Comparison of ENCODE assay signal across 21 cellular contexts in the genomic region with DNA sequence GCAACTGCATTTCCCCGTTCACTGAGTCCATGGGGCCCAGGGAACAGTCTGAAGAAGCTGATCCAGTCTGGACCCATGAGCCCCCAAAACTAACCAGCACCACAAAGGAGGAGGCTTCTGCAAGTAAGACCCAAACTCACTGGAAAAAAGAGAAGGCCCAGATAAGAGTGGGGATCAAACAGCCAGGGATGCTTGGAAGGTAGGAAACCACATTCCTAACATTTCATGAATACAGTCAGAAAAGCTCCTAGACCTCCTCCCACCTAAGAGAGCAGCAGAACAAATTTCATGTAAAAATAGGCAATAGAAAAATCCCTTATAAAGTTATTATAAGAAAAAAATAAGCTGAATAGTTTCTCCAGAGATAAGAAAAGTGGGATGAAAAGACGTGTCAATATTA.
"Had no signal": no experiment of that assay in that cellular context is flagged by ENCODE, and none has a peak within 500 bp of the region (broad histone marks: within the 10 kb centered on the region; RNA-seq: fewer than 3 reads in every experiment).

No MANE protein-coding gene starts in this region.

- H3K27ac Mint-ChIP-seq: activated CD4-positive, alpha-beta T cell treated with anti-CD3 and anti-CD28 coated beads, Interleukin-2, amount 10 ng/mL, durations not matched to agents 7 days and 5 days; activated CD8-positive, alpha-beta memory T cell treated with anti-CD3 and anti-CD28 coated beads, Interleukin-2, amount 10 ng/mL, durations not matched to agents 7 days and 5 days; activated CD8-positive, alpha-beta T cell treated with anti-CD3 and anti-CD28 coated beads for 36 hours; activated naive CD8-positive, alpha-beta T cell treated with anti-CD3 and anti-CD28 coated beads, Interleukin-2, amount 50 U/mL, for 24 hours; activated T-helper 1 cell treated with anti-CD3 and anti-CD28 coated beads, Interleukin-12 subunit alpha, Interleukin-12 subunit beta, Interleukin-2, Interleukin-4 antibody, amounts not matched to agents 30 ng/mL and 10 ng/mL and 1 ng/mL, durations not matched to agents 14 hours and 24 hours and 36 hours; natural killer cell; T-helper 1 cell treated with Interleukin-12 subunit alpha and Interleukin-12 subunit beta and Interleukin-4 antibody, amounts not matched to agents 30 μg/mL and 1 μg/mL, for 36 hours had no signal

- H3K4me1 ChIP-seq: upper lobe of right lung had no signal

- DNase-seq: activated CD4-positive, alpha-beta T cell treated with anti-CD3 and anti-CD28 coated beads, Interleukin-2, amount 10 ng/mL, durations not matched to agents 7 days and 5 days; activated CD8-positive, alpha-beta memory T cell treated with anti-CD3 and anti-CD28 coated beads, Interleukin-2, amount 10 ng/mL, durations not matched to agents 7 days and 5 days; activated CD8-positive, alpha-beta T cell treated with anti-CD3 and anti-CD28 coated beads for 36 hours; activated gamma-delta T cell; activated naive CD4-positive, alpha-beta T cell treated with anti-CD3 and anti-CD28 coated beads, Interleukin-2, amount 50 U/mL, for 16 hours; activated naive CD8-positive, alpha-beta T cell treated with anti-CD3 and anti-CD28 coated beads, Interleukin-2, amount 50 U/mL, for 24 hours; activated T-cell treated with anti-CD3 and anti-CD28 coated beads for 4 hours; dermis blood vessel endothelial cell; effector CD8-positive, alpha-beta T cell; foreskin melanocyte; hypothalamus; midbrain; natural killer cell; retina; stimulated activated CD4-positive, alpha-beta T cell treated with anti-CD3 and anti-CD28 coated beads, Interleukin-12 subunit alpha, Interleukin-12 subunit beta, amount 100 ng/mL, for 4 hours; stimulated activated CD4-positive, alpha-beta T cell treated with anti-CD3 and anti-CD28 coated beads, Interleukin-4, amount 100 ng/mL, for 4 hours; stimulated activated naive CD8-positive, alpha-beta T cell treated with anti-CD3 and anti-CD28 coated beads, Interleukin-15, Interleukin-2, amounts not matched to agents 100 U/mL and 50 U/mL, for 24 hours; upper lobe of right lung had no signal

- H3K9me3 Mint-ChIP-seq: activated CD4-positive, alpha-beta T cell treated with anti-CD3 and anti-CD28 coated beads, Interleukin-2, amount 10 ng/mL, durations not matched to agents 7 days and 5 days; activated CD8-positive, alpha-beta T cell treated with anti-CD3 and anti-CD28 coated beads for 36 hours; activated naive CD8-positive, alpha-beta T cell treated with anti-CD3 and anti-CD28 coated beads, Interleukin-2, amount 50 U/mL, for 24 hours; activated T-helper 1 cell treated with anti-CD3 and anti-CD28 coated beads, Interleukin-12 subunit alpha, Interleukin-12 subunit beta, Interleukin-2, Interleukin-4 antibody, amounts not matched to agents 30 ng/mL and 10 ng/mL and 1 ng/mL, durations not matched to agents 14 hours and 24 hours and 36 hours; natural killer cell; T-helper 1 cell treated with Interleukin-12 subunit alpha and Interleukin-12 subunit beta and Interleukin-4 antibody, amounts not matched to agents 30 μg/mL and 1 μg/mL, for 36 hours had no signal

- H3K4me3 ChIP-seq: upper lobe of right lung had no signal

- H3K27me3 ChIP-seq: upper lobe of right lung had no signal

- H3K4me3 Mint-ChIP-seq: activated CD4-positive, alpha-beta T cell treated with anti-CD3 and anti-CD28 coated beads, Interleukin-2, amount 10 ng/mL, durations not matched to agents 7 days and 5 days; activated CD8-positive, alpha-beta memory T cell treated with anti-CD3 and anti-CD28 coated beads, Interleukin-2, amount 10 ng/mL, durations not matched to agents 7 days and 5 days; activated CD8-positive, alpha-beta T cell treated with anti-CD3 and anti-CD28 coated beads for 36 hours; activated naive CD8-positive, alpha-beta T cell treated with anti-CD3 and anti-CD28 coated beads, Interleukin-2, amount 50 U/mL, for 24 hours; activated T-helper 1 cell treated with anti-CD3 and anti-CD28 coated beads, Interleukin-12 subunit alpha, Interleukin-12 subunit beta, Interleukin-2, Interleukin-4 antibody, amounts not matched to agents 30 ng/mL and 10 ng/mL and 1 ng/mL, durations not matched to agents 14 hours and 24 hours and 36 hours; natural killer cell; T-helper 1 cell treated with Interleukin-12 subunit alpha and Interleukin-12 subunit beta and Interleukin-4 antibody, amounts not matched to agents 30 μg/mL and 1 μg/mL, for 36 hours had no signal

- H3K9me3 ChIP-seq: upper lobe of right lung had no signal

- FAIRE-seq: keratinocyte had no signal

- H3K27me3 Mint-ChIP-seq: activated CD4-positive, alpha-beta T cell treated with anti-CD3 and anti-CD28 coated beads, Interleukin-2, amount 10 ng/mL, durations not matched to agents 7 days and 5 days; activated CD8-positive, alpha-beta memory T cell treated with anti-CD3 and anti-CD28 coated beads, Interleukin-2, amount 10 ng/mL, durations not matched to agents 7 days and 5 days; activated CD8-positive, alpha-beta T cell treated with anti-CD3 and anti-CD28 coated beads for 36 hours; activated naive CD8-positive, alpha-beta T cell treated with anti-CD3 and anti-CD28 coated beads, Interleukin-2, amount 50 U/mL, for 24 hours had no signal

- H3K27ac ChIP-seq: upper lobe of right lung had no signal

- H3K4me1 Mint-ChIP-seq: activated CD8-positive, alpha-beta memory T cell treated with anti-CD3 and anti-CD28 coated beads, Interleukin-2, amount 10 ng/mL, durations not matched to agents 7 days and 5 days; activated naive CD8-positive, alpha-beta T cell treated with anti-CD3 and anti-CD28 coated beads, Interleukin-2, amount 50 U/mL, for 24 hours; natural killer cell had no signal
